ENCODE assay signal across 18 cellular contexts in genomic region chr9:122367779-122368460, GRCh38. TPM values are rescaled to one million over a fixed set of nuclear protein-coding genes. Genes with fewer than 3 reads are reported as not detected.
DNase-seq lines count a peak whose midpoint lies in the region; FAIRE-seq and TF ChIP-seq lines count a peak whose summit lies in the region.
"Had no signal": no experiment of that assay in that cellular context is flagged by ENCODE, and none has a peak within 500 bp of the region (broad histone marks: within the 10 kb centered on the region; RNA-seq: fewer than 3 reads in every experiment).

No MANE protein-coding gene starts in this region.

- TF ChIP-seq CTCF in MM.1S (IDR thresholded peaks at IDR 0.05; ENCODE audit: low read length): no peak
- no peak for TF ChIP-seq CTCF in bronchial epithelial cell (IDR thresholded peaks at IDR 0.05; ENCODE audit: insufficient read depth, low read length, severe bottlenecking)
- no peak for TF ChIP-seq CTCF in keratinocyte (optimal IDR thresholded peaks at IDR 0.05 in 1 of 3, IDR thresholded peaks at IDR 0.05 in 1 of 3, conservative IDR thresholded peaks at IDR 0.05 in 1 of 3; ENCODE audit: extremely low read depth in 1 of 3, insufficient read depth in 2 of 3, low read length in 3 of 3)

- dilution Hi-C loops in keratinocyte (cut with MboI; ENCODE audit: extremely low pct_ligation_motif_present, low sequenced_read_pairs): no loop called here

- peaks cover 7% of the 10 kb centered on the region for H3F3A ChIP-seq in MM.1S (ENCODE audit: insufficient read depth, low read length)

- H3K79me2 ChIP-seq in MM.1S (ENCODE audit: low read length) (no peaks in the 10 kb centered on the region), keratinocyte (ENCODE audit: control insufficient read depth, insufficient read depth, low read length) (no peaks in the 10 kb centered on the region)

- FAIRE-seq in bronchial epithelial cell (lab: Jason Lieb, UNC) (no peak), keratinocyte (lab: Jason Lieb, UNC) (peak; percentile 87)

- H4K20me1 ChIP-seq in MM.1S (ENCODE audit: insufficient read depth, low read length): no peaks in the 10 kb centered on the region
- no peaks in the 10 kb centered on the region for H4K20me1 ChIP-seq in keratinocyte (ENCODE audit: control insufficient read depth, extremely low read depth, insufficient read depth, low read length)

- H3K9ac ChIP-seq in MM.1S (ENCODE audit: low read length): no peak overlapping the region
- no peak overlapping the region for H3K9ac ChIP-seq in keratinocyte (ENCODE audit: control insufficient read depth, extremely low read depth, insufficient read depth, low read length)

- no peaks in the 10 kb centered on the region for H3K9me2 ChIP-seq in MM.1S (replicated peaks; ENCODE audit: insufficient read depth, low read length)

- no peaks in the 10 kb centered on the region for H3K9me1 ChIP-seq in keratinocyte (ENCODE audit: control insufficient read depth, extremely low read depth, insufficient read depth, low read length)

- in situ Hi-C loops in G401 (cut with HindIII; ENCODE audit: low sequenced_read_pairs): no loop called here

- H2AFZ ChIP-seq in MM.1S (ENCODE audit: low read length) (peak overlapping the region; percentile 3; the same call in 1 of the 2 replicates), keratinocyte (ENCODE audit: control insufficient read depth, low read length) (no peak overlapping the region)
- H2AFZ ChIP-seq: PC-9 had no signal

- H3K4me2 ChIP-seq in MM.1S (ENCODE audit: low read depth, low read length) (peak overlapping the region; percentile 30), keratinocyte (ENCODE audit: control insufficient read depth, extremely low read depth, insufficient read depth, low read depth, low read length) (peak overlapping the region; percentile 7)
- H3K4me2 ChIP-seq: PC-9 had no signal

- H3K27me3 ChIP-seq in MM.1S (replicated peaks; ENCODE audit: insufficient read depth, low read length): peaks cover 6% of the 10 kb centered on the region
- no peaks in the 10 kb centered on the region for H3K27me3 ChIP-seq in bronchial epithelial cell (ENCODE audit: control insufficient read depth, insufficient read depth, low read length)
- no peaks in the 10 kb centered on the region for H3K27me3 ChIP-seq in keratinocyte (ENCODE audit: control insufficient read depth, extremely low read depth, insufficient read depth, low read length)

- H3K36me3 ChIP-seq in MM.1S (replicated peaks; ENCODE audit: insufficient read depth, low read length) (no peaks in the 10 kb centered on the region), bronchial epithelial cell (ENCODE audit: control insufficient read depth, insufficient read depth, low read length) (no peaks in the 10 kb centered on the region), keratinocyte (ENCODE audit: control insufficient read depth in 2 of 2, extremely low read depth in 1 of 2, insufficient read depth in 2 of 2, low read length in 2 of 2) (no peaks in the 10 kb centered on the region)

- no peak for DNase-seq in MM.1S
- peak; percentile 84 for DNase-seq in bronchial epithelial cell (ENCODE audit: low read depth)
- DNase-seq in keratinocyte (ENCODE audit: low read depth, low spot score): peak; percentile 57
- no peak for DNase-seq in HT-29 (ENCODE audit: low spot score)
- no peak for DNase-seq in G401 (ENCODE audit: low spot score)
- no peak for DNase-seq in activated T-cell treated with anti-CD3 and anti-CD28 coated beads, Interleukin-2, amount 50 U/mL, for 48 hours
- no peak for DNase-seq in activated effector memory CD4-positive, alpha-beta T cell treated with anti-CD3 and anti-CD28 coated beads, Interleukin-2, amount 50 U/mL, for 16 hours
- DNase-seq: ACHN, GF-D8, HCEC 1CT, KBM-7, NCI-H1417, NCI-H187, NCI-H2107, NCI-H510A, NCI-H774 had no signal

- H3K4me1 ChIP-seq in MM.1S (ENCODE audit: low read length) (peaks cover 23% of the 10 kb centered on the region; the same call in 1 of the 2 replicates), keratinocyte (ENCODE audit: control insufficient read depth, extremely low read depth, insufficient read depth, low read length) (peaks cover 40% of the 10 kb centered on the region)

- no peak overlapping the region for H3K27ac ChIP-seq in MM.1S (ENCODE audit: low read length)
- peak overlapping the region; percentile 53 for H3K27ac ChIP-seq in keratinocyte (ENCODE audit: control insufficient read depth, insufficient read depth, low read length)
- H3K27ac ChIP-seq in skin epidermis: peak overlapping the region in 17 of 21 experiments; percentile 2 to 85 (median 51)
- H3K27ac ChIP-seq: PC-9 had no signal

- H3K9me3 ChIP-seq in MM.1S (replicated peaks; ENCODE audit: insufficient read depth, low read length): no peaks in the 10 kb centered on the region
- H3K9me3 ChIP-seq in keratinocyte (ENCODE audit: control insufficient read depth, low read depth, low read length): no peaks in the 10 kb centered on the region

- H3K4me3 ChIP-seq in MM.1S (ENCODE audit: low read length) (no peak overlapping the region), bronchial epithelial cell (ENCODE audit: low read depth, low read length) (no peak overlapping the region), keratinocyte (ENCODE audit: control insufficient read depth in 2 of 3, extremely low read depth in 1 of 3, insufficient read depth in 2 of 3, low read depth in 1 of 3, low read length in 3 of 3) (no peak overlapping the region), skin epidermis (no peak overlapping the region)
- H3K4me3 ChIP-seq: PC-9 had no signal

RNA-seq across cellular contexts. Expression of gene PTGS1, which starts 2.9 kb away (rescaled TPM):
- 0.77 and 1.3 TPM in 2 replicates for total RNA-seq in bronchial epithelial cell
- polyA plus RNA-seq in keratinocyte: 2.4 to 4.5 TPM (median 4.0 TPM) in 3 replicates
- polyA plus RNA-seq in keratinocyte (2011; ENCODE audit: low read depth): 0.05 TPM
- 1.8 and 2.0 TPM in 2 replicates for polyA plus RNA-seq in keratinocyte (2011; cell fraction: cytosol; rRNA removed)
- 3.6 and 4.6 TPM in 2 replicates for polyA plus RNA-seq in keratinocyte (2011; cell fraction: nucleus; rRNA removed)
- polyA plus RNA-seq in keratinocyte (2012; ENCODE audit: low replicate concordance): 0.49 and 3.2 TPM in 2 replicates
- polyA minus RNA-seq in keratinocyte: 3.7 to 6.1 TPM (median 5.8 TPM) in 3 replicates
- polyA minus RNA-seq in keratinocyte (2011; cell fraction: cytosol; rRNA and poly(A)+ RNA removed): 3.8 TPM
- polyA minus RNA-seq in keratinocyte (2011; cell fraction: nucleus; rRNA and poly(A)+ RNA removed): 1.2 and 2.6 TPM in 2 replicates
- total RNA-seq in HT-29 (2014; rRNA removed; shearing (Covaris generic)): 2.1 and 3.9 TPM in 2 replicates
- total RNA-seq in G401 (2014; rRNA removed; shearing (Covaris generic)): not detected in 2 replicates

Comparison
In these comparisons a context has a peak if more than half of its experiments do, and no peak if none do; other contexts are left out.
1. DNase-seq: peak in bronchial epithelial cell (single experiment) and keratinocyte (single experiment); none in MM.1S (single experiment), HT-29 (single experiment), G401 (single experiment), activated T-cell treated with anti-CD3 and anti-CD28 coated beads, Interleukin-2, amount 50 U/mL, for 48 hours (0 of 2) and activated effector memory CD4-positive, alpha-beta T cell treated with anti-CD3 and anti-CD28 coated beads, Interleukin-2, amount 50 U/mL, for 16 hours (single experiment).